Comparison of ENCODE assay signal across 14 cellular contexts in genomic region chr5:133056891-133057290, GRCh38. TPM values are rescaled to one million over a fixed set of nuclear protein-coding genes. Genes with fewer than 3 reads are reported as not detected.
DNase-seq lines count a peak whose midpoint lies in the region; ATAC-seq and TF ChIP-seq lines count a peak whose summit lies in the region.
"Had no signal": no experiment of that assay in that cellular context is flagged by ENCODE, and none has a peak within 500 bp of the region (broad histone marks: within the 10 kb centered on the region; RNA-seq: fewer than 3 reads in every experiment).

No MANE protein-coding gene starts in this region.

- peaks cover 63% of the 10 kb centered on the region for H3K36me3 ChIP-seq in DOHH2 (ENCODE audit: control insufficient read depth, low read length)
- no peaks in the 10 kb centered on the region for H3K36me3 ChIP-seq in Loucy (ENCODE audit: insufficient read depth, low read length)
- no peaks in the 10 kb centered on the region for H3K36me3 ChIP-seq in upper lobe of right lung

- ATAC-seq in activated T-helper 17 cell treated with anti-CD3 and anti-CD28 coated beads, Interleukin-2, amount 50 U/mL, for 72 hours (replicated peaks) = no peak
- ATAC-seq in GM18517 (IDR thresholded peaks at IDR 0.05; ENCODE audit: unreplicated experiment) (no peak), upper lobe of right lung (no peak)
- ATAC-seq: A549 had no signal

- peaks cover 38% of the 10 kb centered on the region for H4K20me1 ChIP-seq in DOHH2 (ENCODE audit: control insufficient read depth, insufficient read depth, low read depth, low read length)
- peaks cover 50% of the 10 kb centered on the region for H4K20me1 ChIP-seq in Loucy (ENCODE audit: insufficient read depth, low read length, poor library complexity, severe bottlenecking)

- peaks cover 50% of the 10 kb centered on the region for H3K4me1 ChIP-seq in DOHH2 (ENCODE audit: control insufficient read depth, low read length)
- peaks cover 8% of the 10 kb centered on the region for H3K4me1 ChIP-seq in Loucy (ENCODE audit: insufficient read depth, low read length, poor library complexity, severe bottlenecking)
- peaks cover 29% of the 10 kb centered on the region for H3K4me1 ChIP-seq in upper lobe of right lung
- H3K4me1 ChIP-seq: BE2C had no signal

- no peak for TF ChIP-seq CTCF in DOHH2 (IDR thresholded peaks at IDR 0.05; ENCODE audit: low read depth, low read length, poor library complexity, severe bottlenecking)
- TF ChIP-seq CTCF in Loucy (conservative IDR thresholded peaks at IDR 0.05; ENCODE audit: low read length) = no peak
- TF ChIP-seq CTCF in upper lobe of right lung (IDR thresholded peaks at IDR 0.05) = no peak

- peaks cover 26% of the 10 kb centered on the region for H3K36me3 Mint-ChIP-seq in activated T-helper 17 cell treated with anti-CD3 and anti-CD28 coated beads, Interleukin-2, amount 50 U/mL, for 72 hours (ENCODE audit: low read depth)

- H3K27me3 Mint-ChIP-seq in activated T-helper 17 cell treated with anti-CD3 and anti-CD28 coated beads, Interleukin-2, amount 50 U/mL, for 72 hours = no peaks in the 10 kb centered on the region
- H3K27me3 Mint-ChIP-seq: CD8-positive, alpha-beta memory T cell had no signal

- H3K9me3 ChIP-seq in DOHH2 (ENCODE audit: control insufficient read depth, insufficient read depth, low read length) (no peaks in the 10 kb centered on the region), Loucy (ENCODE audit: insufficient read depth, low read depth, low read length) (no peaks in the 10 kb centered on the region), upper lobe of right lung (no peaks in the 10 kb centered on the region)
- H3K9me3 ChIP-seq: A549, BE2C, Caco-2 had no signal

- H3K4me2 ChIP-seq in DOHH2 (ENCODE audit: low read length) (0 out of 2 replicates have a peak overlapping the region, but pooled peaks have one; percentile 7), Loucy (ENCODE audit: low read depth, low read length, poor library complexity, severe bottlenecking) (peak overlapping the region; percentile 61)
- H3K4me2 ChIP-seq: A549 had no signal

- H3K4me3 ChIP-seq in DOHH2 (ENCODE audit: low read length) (no peak overlapping the region), Loucy (ENCODE audit: low read length, poor library complexity, severe bottlenecking) (peak overlapping the region; percentile 17), upper lobe of right lung (no peak overlapping the region)
- H3K4me3 ChIP-seq: A549 had no signal

- H2AFZ ChIP-seq in Loucy (ENCODE audit: low read length) = no peak overlapping the region

- H3K27me3 ChIP-seq in DOHH2 (ENCODE audit: control insufficient read depth, low read length) (no peaks in the 10 kb centered on the region), Loucy (ENCODE audit: insufficient read depth, low read length, poor library complexity, severe bottlenecking) (no peaks in the 10 kb centered on the region), upper lobe of right lung (no peaks in the 10 kb centered on the region)
- H3K27me3 ChIP-seq: BE2C had no signal

- no peak overlapping the region for H3K9ac ChIP-seq in Loucy (ENCODE audit: low read depth, low read length, poor library complexity, severe bottlenecking)

- H3F3A ChIP-seq in DOHH2 (ENCODE audit: control insufficient read depth, insufficient read depth) (peaks cover 3% of the 10 kb centered on the region; the same call in 1 of the 2 replicates), Loucy (ENCODE audit: low read depth) (no peaks in the 10 kb centered on the region)

- DNase-seq in activated CD4-positive, CD25-positive, alpha-beta regulatory T cell (lab: John Stamatoyannopoulos, UW) = no peak
- DNase-seq in upper lobe of right lung = no peak
- DNase-seq: BE2C; Caco-2; CD8-positive, alpha-beta memory T cell; DMS53; HCEC 1CT; HFFc6 had no signal

- H3K4me3 Mint-ChIP-seq in activated T-helper 17 cell treated with anti-CD3 and anti-CD28 coated beads, Interleukin-2, amount 50 U/mL, for 72 hours = peak overlapping the region; percentile 37
- H3K4me3 Mint-ChIP-seq: HFFc6 had no signal

- H3K27ac Mint-ChIP-seq in activated T-helper 17 cell treated with anti-CD3 and anti-CD28 coated beads, Interleukin-2, amount 50 U/mL, for 72 hours = no peak overlapping the region
- H3K27ac Mint-ChIP-seq: HFFc6 had no signal

- H3K9me2 ChIP-seq in DOHH2 (replicated peaks; ENCODE audit: control insufficient read depth, low read length) (no peaks in the 10 kb centered on the region), Loucy (replicated peaks; ENCODE audit: low read depth, low read length) (no peaks in the 10 kb centered on the region)

- no peaks in the 10 kb centered on the region for H3K9me3 Mint-ChIP-seq in activated T-helper 17 cell treated with anti-CD3 and anti-CD28 coated beads, Interleukin-2, amount 50 U/mL, for 72 hours
- H3K9me3 Mint-ChIP-seq: CD8-positive, alpha-beta memory T cell; HFFc6 had no signal

- peaks cover 99% of the 10 kb centered on the region for H3K79me2 ChIP-seq in DOHH2 (ENCODE audit: control insufficient read depth, low read length)
- H3K79me2 ChIP-seq in Loucy (ENCODE audit: insufficient read depth, low read length) = peaks cover 91% of the 10 kb centered on the region

- H3K27ac ChIP-seq in DOHH2 (ENCODE audit: low read depth, low read length) = no peak overlapping the region
- no peak overlapping the region for H3K27ac ChIP-seq in upper lobe of right lung
- H3K27ac ChIP-seq: A549, C4-2B had no signal

- intact Hi-C loops in upper lobe of right lung (cut with DNase I) = no loop called here

- peaks cover 22% of the 10 kb centered on the region for H3K4me1 Mint-ChIP-seq in activated T-helper 17 cell treated with anti-CD3 and anti-CD28 coated beads, Interleukin-2, amount 50 U/mL, for 72 hours

RNA-seq across cellular contexts. Expression of gene HSPA4, which starts 5.1 kb away (rescaled TPM):
- 100 to 1,000 TPM in 1 of 2 donors, 10 to 100 TPM in 1; 95.5 to 190 TPM for total RNA-seq in activated T-helper 17 cell treated with anti-CD3 and anti-CD28 coated beads, Interleukin-2, amount 50 U/mL, for 72 hours
- total RNA-seq in upper lobe of right lung = 64.1 TPM

RNA-seq across cellular contexts. Expression of gene ZCCHC10, which starts 30.5 kb away (rescaled TPM):
- 10 to 100 TPM; 19.4 to 23.3 TPM for total RNA-seq in activated T-helper 17 cell treated with anti-CD3 and anti-CD28 coated beads, Interleukin-2, amount 50 U/mL, for 72 hours
- 17.0 TPM for total RNA-seq in upper lobe of right lung
